ENCODE assay signal across 9 cellular contexts in the genomic region with DNA sequence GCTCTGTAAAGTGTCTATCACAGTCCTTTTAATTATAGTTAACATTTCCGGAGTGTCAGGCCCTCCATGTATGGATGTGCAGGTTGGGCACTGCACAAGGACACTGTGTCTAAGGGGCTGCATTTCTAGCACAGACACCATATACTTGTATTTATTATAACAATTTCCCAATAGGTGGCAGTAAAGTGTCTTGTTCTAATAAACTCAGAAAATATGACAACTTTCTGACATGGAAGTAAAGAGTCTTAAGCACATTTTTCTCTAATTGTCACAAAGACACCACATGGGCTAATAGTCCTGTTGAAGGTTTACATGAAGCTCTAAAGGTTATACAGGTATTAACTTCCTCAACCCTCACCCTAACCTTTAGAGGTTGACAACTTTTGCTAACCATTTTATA.
DNase-seq lines count a peak whose midpoint lies in the region; ATAC-seq, FAIRE-seq and TF ChIP-seq lines count a peak whose summit lies in the region.
"Had no signal": no experiment of that assay in that cellular context is flagged by ENCODE, and none has a peak within 500 bp of the region (broad histone marks: within the 10 kb centered on the region; RNA-seq: fewer than 3 reads in every experiment).

No MANE protein-coding gene starts in this region.

- no peak overlapping the region for H3K4me3 Mint-ChIP-seq in HFFc6
- no peak overlapping the region for H3K4me3 Mint-ChIP-seq in activated CD4-positive, alpha-beta T cell treated with anti-CD3 and anti-CD28 coated beads for 36 hours

- no peaks in the 10 kb centered on the region for H4K20me1 ChIP-seq in keratinocyte (ENCODE audit: control insufficient read depth, extremely low read depth, insufficient read depth, low read length)

- intact Hi-C loops in activated CD4-positive, alpha-beta T cell treated with anti-CD3 and anti-CD28 coated beads for 36 hours (cut with DNase I, micrococcal nuclease): loop anchor here in 1 of 2 experiments (1.0 to 5.0 kb wide), 3 partner anchors 188 to 967 kb away; no protein-coding TSS in a partner anchor

- no peak overlapping the region for H3K9ac ChIP-seq in keratinocyte (ENCODE audit: control insufficient read depth, extremely low read depth, insufficient read depth, low read length)

- dilution Hi-C loops in keratinocyte (cut with MboI; ENCODE audit: extremely low pct_ligation_motif_present, low sequenced_read_pairs): no loop called here

- no peak overlapping the region for H3K4me2 ChIP-seq in keratinocyte (ENCODE audit: control insufficient read depth, extremely low read depth, insufficient read depth, low read depth, low read length)

- CTCF ChIA-PET in activated CD4-positive, alpha-beta T cell treated with anti-CD3 and anti-CD28 coated beads for 36 hours (lab: Charles Lee): interaction anchor here (0.6 to 1.8 kb wide), 3 partner anchors 36 to 540 kb away, joined by 3 to 6 read pairs (median 3); no protein-coding TSS in a partner anchor

- no peak overlapping the region for H2AFZ ChIP-seq in keratinocyte (ENCODE audit: control insufficient read depth, low read length)

- no peaks in the 10 kb centered on the region for H3K27me3 ChIP-seq in keratinocyte (ENCODE audit: control insufficient read depth, extremely low read depth, insufficient read depth, low read length)
- H3K27me3 ChIP-seq: ovary had no signal

- H3K4me1 Mint-ChIP-seq in HFFc6 (ENCODE audit: low read depth): peaks cover 12% of the 10 kb centered on the region
- peaks cover 2% of the 10 kb centered on the region for H3K4me1 Mint-ChIP-seq in activated CD4-positive, alpha-beta T cell treated with anti-CD3 and anti-CD28 coated beads for 36 hours

- POLR2A ChIA-PET in activated CD4-positive, alpha-beta T cell treated with anti-CD3 and anti-CD28 coated beads for 36 hours (lab: Charles Lee): no interaction called here

- peak; percentile 57 for TF ChIP-seq CTCF in AG10803 (conservative IDR thresholded peaks at IDR 0.05; ENCODE audit: low read length)
- peak; percentile 76 for TF ChIP-seq CTCF in HFFc6 (IDR thresholded peaks at IDR 0.05)
- peak in 1 of 3 experiments; percentile 20 for TF ChIP-seq CTCF in keratinocyte (optimal IDR thresholded peaks at IDR 0.05 in 1 of 3, IDR thresholded peaks at IDR 0.05 in 1 of 3, conservative IDR thresholded peaks at IDR 0.05 in 1 of 3; ENCODE audit: extremely low read depth in 1 of 3, insufficient read depth in 2 of 3, low read length in 3 of 3)

- H3K27me3 Mint-ChIP-seq in HFFc6 (ENCODE audit: insufficient read depth): peaks cover 29% of the 10 kb centered on the region
- peaks cover 2% of the 10 kb centered on the region for H3K27me3 Mint-ChIP-seq in activated CD4-positive, alpha-beta T cell treated with anti-CD3 and anti-CD28 coated beads for 36 hours

- no peaks in the 10 kb centered on the region for H3K9me1 ChIP-seq in keratinocyte (ENCODE audit: control insufficient read depth, extremely low read depth, insufficient read depth, low read length)

- H3K27ac Mint-ChIP-seq in HFFc6: no peak overlapping the region
- no peak overlapping the region for H3K27ac Mint-ChIP-seq in activated CD4-positive, alpha-beta T cell treated with anti-CD3 and anti-CD28 coated beads for 36 hours

- no peaks in the 10 kb centered on the region for H3K9me3 ChIP-seq in keratinocyte (ENCODE audit: control insufficient read depth, low read depth, low read length)
- H3K9me3 ChIP-seq: ovary had no signal

- peak; percentile 29 for FAIRE-seq in keratinocyte (lab: Jason Lieb, UNC)

- H3K27ac ChIP-seq in keratinocyte (ENCODE audit: control insufficient read depth, insufficient read depth, low read length): no peak overlapping the region
- H3K27ac ChIP-seq: ovary had no signal

- H3K9me3 Mint-ChIP-seq in HFFc6: no peaks in the 10 kb centered on the region
- H3K9me3 Mint-ChIP-seq in activated CD4-positive, alpha-beta T cell treated with anti-CD3 and anti-CD28 coated beads for 36 hours (ENCODE audit: low read depth): no peaks in the 10 kb centered on the region

- H3K79me2 ChIP-seq in keratinocyte (ENCODE audit: control insufficient read depth, insufficient read depth, low read length): no peaks in the 10 kb centered on the region

- H3K4me3 ChIP-seq in AG10803 (ENCODE audit: low read length) (no peak overlapping the region), keratinocyte (ENCODE audit: control insufficient read depth in 2 of 3, extremely low read depth in 1 of 3, insufficient read depth in 2 of 3, low read depth in 1 of 3, low read length in 3 of 3) (no peak overlapping the region)
- H3K4me3 ChIP-seq: ovary had no signal

- no peaks in the 10 kb centered on the region for H3K36me3 Mint-ChIP-seq in HFFc6 (ENCODE audit: low read depth)
- no peaks in the 10 kb centered on the region for H3K36me3 Mint-ChIP-seq in activated CD4-positive, alpha-beta T cell treated with anti-CD3 and anti-CD28 coated beads for 36 hours (ENCODE audit: low read depth)

- peak; percentile 55 for DNase-seq in AG10803 (ENCODE audit: low read depth)
- peak; percentile 60 for DNase-seq in HFFc6
- peak; percentile 11 for DNase-seq in SKM-1 (lab: John Stamatoyannopoulos, UW; ENCODE audit: unreplicated experiment)
- no peak for DNase-seq in keratinocyte (ENCODE audit: low read depth, low spot score)
- no peak for DNase-seq in activated CD4-positive, alpha-beta T cell treated with anti-CD3 and anti-CD28 coated beads for 36 hours

- no peaks in the 10 kb centered on the region for H3K36me3 ChIP-seq in keratinocyte (ENCODE audit: control insufficient read depth in 2 of 2, extremely low read depth in 1 of 2, insufficient read depth in 2 of 2, low read length in 2 of 2)
- H3K36me3 ChIP-seq: ovary had no signal

- H3K4me1 ChIP-seq in keratinocyte (ENCODE audit: control insufficient read depth, extremely low read depth, insufficient read depth, low read length): no peaks in the 10 kb centered on the region

- ATAC-seq in HG03280 (IDR thresholded peaks at IDR 0.05; ENCODE audit: unreplicated experiment) (no peak), GM18909 (IDR thresholded peaks at IDR 0.05; ENCODE audit: poor library complexity, unreplicated experiment) (no peak), HG02571 (IDR thresholded peaks at IDR 0.05; ENCODE audit: unreplicated experiment) (no peak)
- ATAC-seq in activated CD4-positive, alpha-beta T cell treated with anti-CD3 and anti-CD28 coated beads for 36 hours: no peak

Comparison
In these comparisons a context has a peak if more than half of its experiments do, and no peak if none do; other contexts are left out.
1. DNase-seq: peak in AG10803 (single experiment), HFFc6 (single experiment) and SKM-1 (single experiment); none in keratinocyte (single experiment) and activated CD4-positive, alpha-beta T cell treated with anti-CD3 and anti-CD28 coated beads for 36 hours (single experiment).